ENCODE assay signal across 1 cellular context in genomic region chr17:77165577-77165976, GRCh38.
TF ChIP-seq lines count a peak whose summit lies in the region.

No MANE protein-coding gene starts in this region.

TF ChIP-seq in GM23338, 12 proteins besides CTCF, POLR2A, EP300 and RAD21:
- TF ChIP-seq ZNF462 (CRISPR knock-in tag; IDR thresholded peaks at IDR 0.05): no peak
- no peak for TF ChIP-seq POLR2AphosphoS5 (IDR thresholded peaks at IDR 0.05; ENCODE audit: low read depth)
- no peak for TF ChIP-seq ZNF331 (CRISPR knock-in tag; IDR thresholded peaks at IDR 0.05; ENCODE audit: low read depth)
- no peak for TF ChIP-seq EZH2 (IDR thresholded peaks at IDR 0.05; ENCODE audit: low read depth, unreplicated experiment)
- no peak for TF ChIP-seq EZH2phosphoT487 (IDR thresholded peaks at IDR 0.05; ENCODE audit: unreplicated experiment)
- no peak for TF ChIP-seq JUNB (IDR thresholded peaks at IDR 0.05; ENCODE audit: unreplicated experiment)
- TF ChIP-seq STAT1 (IDR thresholded peaks at IDR 0.05; ENCODE audit: unreplicated experiment): no peak
- TF ChIP-seq REST (IDR thresholded peaks at IDR 0.05; ENCODE audit: unreplicated experiment): no peak
- TF ChIP-seq CREB1 (CRISPR knock-in tag; IDR thresholded peaks at IDR 0.05; ENCODE audit: low read depth): no peak
- no peak for TF ChIP-seq NANOG (IDR thresholded peaks at IDR 0.05; ENCODE audit: borderline replicate concordance)
- TF ChIP-seq ZNF114 (CRISPR knock-in tag; IDR thresholded peaks at IDR 0.05): no peak
- TF ChIP-seq ETS1 (IDR thresholded peaks at IDR 0.05): no peak
